32 cellular contexts compared by ENCODE assay signal in genomic region chr17:50045154-50045553, GRCh38. TPM values are rescaled to one million over a fixed set of nuclear protein-coding genes. Genes with fewer than 3 reads are reported as not detected.
A peak's percentile ranks its signal among the peaks of the same experiment; 100 is the strongest.
DNase-seq lines count a peak whose midpoint lies in the region; ATAC-seq and TF ChIP-seq lines count a peak whose summit lies in the region.
"Had no signal": no experiment of that assay in that cellular context is flagged by ENCODE, and none has a peak within 500 bp of the region (broad histone marks: within the 10 kb centered on the region; RNA-seq: fewer than 3 reads in every experiment).

No MANE protein-coding gene starts in this region.

- CTCF ChIA-PET in PC-3 (lab: Charles Lee) = no interaction called here

- BruUV-seq in PC-3 (replicated peaks; lab: Mats Ljungman, UMichigan) = no TSS peak

- no peak overlapping the region for H4K8ac ChIP-seq in neuronal stem cell (ENCODE audit: low read depth, low read length)
- H4K8ac ChIP-seq in trophoblast cell (ENCODE audit: low read depth, low read length) = no peak overlapping the region

- H3K27me3 Mint-ChIP-seq in activated naive CD8-positive, alpha-beta T cell treated with anti-CD3 and anti-CD28 coated beads for 36 hours = peaks cover 25% of the 10 kb centered on the region

- H3K9me3 Mint-ChIP-seq in activated naive CD8-positive, alpha-beta T cell treated with anti-CD3 and anti-CD28 coated beads for 36 hours = no peaks in the 10 kb centered on the region
- H3K9me3 Mint-ChIP-seq: activated CD8-positive, alpha-beta T cell treated with anti-CD3 and anti-CD28 coated beads for 36 hours had no signal

- H4K91ac ChIP-seq in neuronal stem cell (ENCODE audit: low read depth, low read length, poor library complexity) (no peak overlapping the region), trophoblast cell (ENCODE audit: low read depth, low read length) (no peak overlapping the region)

- H3K4me1 ChIP-seq in PC-3 (ENCODE audit: insufficient read depth, low read length) = peaks cover 67% of the 10 kb centered on the region
- peaks cover 0 to 23% (median 17%) of the 10 kb centered on the region in 12 donors for H3K4me1 ChIP-seq in heart left ventricle
- H3K4me1 ChIP-seq in neuronal stem cell (ENCODE audit: control insufficient read depth in 2 of 2, insufficient read depth in 1 of 2, low read depth in 1 of 2, low read length in 2 of 2) = peaks cover 7 to 11% of the 10 kb centered on the region in 2 donors
- H3K4me1 ChIP-seq in trophoblast cell (ENCODE audit: control insufficient read depth in 1 of 2, insufficient read depth in 2 of 2, low read length in 2 of 2) = peaks cover 16 to 20% of the 10 kb centered on the region in 2 experiments
- H3K4me1 ChIP-seq: HAP-1, testis had no signal

- peak overlapping the region; percentile 48 for H3K27ac ChIP-seq in PC-3 (ENCODE audit: low read length)
- H3K27ac ChIP-seq in heart left ventricle = no peak overlapping the region
- H3K27ac ChIP-seq in neuronal stem cell (replicated peaks; ENCODE audit: low read length) = no peak overlapping the region
- no peak overlapping the region for H3K27ac ChIP-seq in trophoblast cell (ENCODE audit: low read depth, low read length)
- H3K27ac ChIP-seq: BLaER1, colonic mucosa, foreskin keratinocyte, testis had no signal

- no peaks in the 10 kb centered on the region for H3K9me2 ChIP-seq in PC-3 (replicated peaks; ENCODE audit: low read length)

- TF ChIP-seq POLR2A in heart left ventricle (IDR thresholded peaks at IDR 0.05) = no peak

- H3K79me1 ChIP-seq in neuronal stem cell (ENCODE audit: low read depth, low read length) (no peaks in the 10 kb centered on the region), trophoblast cell (ENCODE audit: low read length) (peaks cover 2% of the 10 kb centered on the region)

- H2AK5ac ChIP-seq in neuronal stem cell (ENCODE audit: low read depth, low read length) (peak overlapping the region; percentile 26), trophoblast cell (ENCODE audit: low read length) (no peak overlapping the region)

- no peak overlapping the region for H3K4me3 Mint-ChIP-seq in activated naive CD8-positive, alpha-beta T cell treated with anti-CD3 and anti-CD28 coated beads for 36 hours
- H3K4me3 Mint-ChIP-seq: activated CD8-positive, alpha-beta T cell treated with anti-CD3 and anti-CD28 coated beads for 36 hours; brain; memory B cell; naive B cell had no signal

- H3K18ac ChIP-seq in neuronal stem cell (ENCODE audit: low read length) (peak overlapping the region; percentile 63), trophoblast cell (ENCODE audit: low read length) (no peak overlapping the region)

- H3K4me1 Mint-ChIP-seq in activated naive CD8-positive, alpha-beta T cell treated with anti-CD3 and anti-CD28 coated beads for 36 hours = peaks cover 6% of the 10 kb centered on the region
- H3K4me1 Mint-ChIP-seq: memory B cell, naive B cell had no signal

- H3K4me3 ChIP-seq in PC-3 (ENCODE audit: low read length) (no peak overlapping the region), heart left ventricle (no peak overlapping the region), neuronal stem cell (ENCODE audit: low read length in 2 of 2) (no peak overlapping the region), trophoblast cell (ENCODE audit: low read depth, low read length) (no peak overlapping the region)
- H3K4me3 ChIP-seq: BLaER1, colonic mucosa, HAP-1, testis had no signal

- no peak overlapping the region for H3K23ac ChIP-seq in neuronal stem cell (ENCODE audit: low read depth, low read length, poor library complexity)
- H3K23ac ChIP-seq in trophoblast cell (ENCODE audit: low read length) = no peak overlapping the region

- H3K9me3 ChIP-seq in PC-3 (ENCODE audit: low read length) = no peaks in the 10 kb centered on the region
- H3K9me3 ChIP-seq in heart left ventricle = no peaks in the 10 kb centered on the region
- no peaks in the 10 kb centered on the region for H3K9me3 ChIP-seq in neuronal stem cell (replicated peaks in 1 of 2; ENCODE audit: control insufficient read depth in 2 of 2, insufficient read depth in 1 of 2, low read depth in 1 of 2, low read length in 2 of 2)
- no peaks in the 10 kb centered on the region for H3K9me3 ChIP-seq in trophoblast cell (ENCODE audit: insufficient read depth, low read depth, low read length)
- H3K9me3 ChIP-seq: BLaER1, colonic mucosa, HAP-1, testis had no signal

- ATAC-seq in PC-3 = peak; percentile 11
- peak; percentile 22 to 51 (median 44) for ATAC-seq in heart left ventricle
- ATAC-seq in omental fat pad (ENCODE audit: low FRiP score) = no peak
- ATAC-seq: activated CD8-positive, alpha-beta T cell treated with anti-CD3 and anti-CD28 coated beads for 36 hours; foreskin keratinocyte had no signal

- H2BK5ac ChIP-seq in neuronal stem cell (ENCODE audit: low read length) (no peak overlapping the region), trophoblast cell (ENCODE audit: low read depth, low read length, poor library complexity) (no peak overlapping the region)

- peaks cover 2% of the 10 kb centered on the region for H3F3A ChIP-seq in PC-3 (ENCODE audit: low read length, unreplicated experiment)

- WGBS in heart left ventricle, 4 donors = 27 to 39% (median 34%) methylated on average over 3 to 4 of the region's 4 CpGs
- no CpG with 5 or more reads among the region's 4 CpGs for WGBS in neuronal stem cell (ENCODE audit: extremely low coverage in 2 of 2, insufficient read length in 2 of 2, insufficient replicate concordance in 1 of 2), 2 donors
- WGBS in trophoblast cell (ENCODE audit: extremely low coverage, insufficient coverage, insufficient read length) = no CpG with 5 or more reads among the region's 4 CpGs

- H3K27me3 ChIP-seq in PC-3 (ENCODE audit: low read length) = no peaks in the 10 kb centered on the region
- H3K27me3 ChIP-seq in heart left ventricle = no peaks in the 10 kb centered on the region
- no peaks in the 10 kb centered on the region for H3K27me3 ChIP-seq in neuronal stem cell (ENCODE audit: control insufficient read depth in 3 of 3, insufficient read depth in 3 of 3, low read depth in 1 of 3, low read length in 3 of 3)
- no peaks in the 10 kb centered on the region for H3K27me3 ChIP-seq in trophoblast cell (ENCODE audit: insufficient read depth, low read length)
- H3K27me3 ChIP-seq: BLaER1, colonic mucosa, foreskin keratinocyte, testis had no signal

- POLR2A ChIA-PET in PC-3 (lab: Charles Lee; ENCODE audit: unreplicated experiment) = no interaction called here

- TF ChIP-seq CTCF in PC-3 (conservative IDR thresholded peaks at IDR 0.05; ENCODE audit: low read depth, low read length) = no peak
- TF ChIP-seq CTCF in heart left ventricle (IDR thresholded peaks at IDR 0.05) = no peak
- no peak for TF ChIP-seq CTCF in omental fat pad (IDR thresholded peaks at IDR 0.05)

- H2BK120ac ChIP-seq in neuronal stem cell (ENCODE audit: low read depth, low read length) (no peak overlapping the region), trophoblast cell (ENCODE audit: insufficient read depth, low read length, poor library complexity) (no peak overlapping the region)

- H3K79me2 ChIP-seq in PC-3 (ENCODE audit: low read length) = no peaks in the 10 kb centered on the region
- peaks cover 1% of the 10 kb centered on the region for H3K79me2 ChIP-seq in trophoblast cell (ENCODE audit: control insufficient read depth, insufficient read depth, low read length, poor library complexity)

- H2AFZ ChIP-seq in PC-3 (ENCODE audit: low read length) (peak overlapping the region; percentile 19; the same call in 1 of the 2 replicates), neuronal stem cell (ENCODE audit: low read length) (no peak overlapping the region), trophoblast cell (ENCODE audit: insufficient read depth, low read length, poor library complexity) (no peak overlapping the region)

- no peaks in the 10 kb centered on the region for H3K36me3 ChIP-seq in PC-3 (ENCODE audit: low read depth, low read length)
- H3K36me3 ChIP-seq in heart left ventricle = no peaks in the 10 kb centered on the region
- H3K36me3 ChIP-seq in neuronal stem cell (replicated peaks in 1 of 2; ENCODE audit: control insufficient read depth in 2 of 2, insufficient read depth in 2 of 2, low read length in 2 of 2) = no peaks in the 10 kb centered on the region
- no peaks in the 10 kb centered on the region for H3K36me3 ChIP-seq in trophoblast cell (ENCODE audit: control insufficient read depth in 1 of 2, insufficient read depth in 2 of 2, low read length in 2 of 2)
- H3K36me3 ChIP-seq: BLaER1, colonic mucosa, HAP-1 had no signal

- H3K4me2 ChIP-seq in PC-3 (ENCODE audit: low read length) (no peak overlapping the region), neuronal stem cell (ENCODE audit: insufficient read depth, low read length, poor library complexity, severe bottlenecking) (no peak overlapping the region), trophoblast cell (ENCODE audit: low read length) (no peak overlapping the region)
- H3K4me2 ChIP-seq: BLaER1 had no signal

- H3K9ac ChIP-seq in PC-3 (ENCODE audit: low read length) (no peak overlapping the region; the same call in 1 of the 2 replicates), neuronal stem cell (ENCODE audit: low read depth, low read length, poor library complexity) (no peak overlapping the region), trophoblast cell (ENCODE audit: low read length) (no peak overlapping the region)
- H3K9ac ChIP-seq: BLaER1 had no signal

- no peaks in the 10 kb centered on the region for H3K36me3 Mint-ChIP-seq in activated naive CD8-positive, alpha-beta T cell treated with anti-CD3 and anti-CD28 coated beads for 36 hours
- H3K36me3 Mint-ChIP-seq: brain, memory B cell, naive B cell had no signal

- H2BK15ac ChIP-seq in neuronal stem cell (ENCODE audit: low read length) = no peak overlapping the region

- H2BK12ac ChIP-seq in neuronal stem cell (ENCODE audit: low read length) (no peak overlapping the region), trophoblast cell (ENCODE audit: low read length) (no peak overlapping the region)

- intact Hi-C loops in PC-3 (cut with micrococcal nuclease) (no loop called here), heart left ventricle (cut with DNase I) (no loop called here)

- in situ Hi-C loops in Caki2 (cut with HindIII; ENCODE audit: low pct_unique_long_range_greater_than_20kb, low sequenced_read_pairs) = no loop called here

- no peak overlapping the region for H4K12ac ChIP-seq in trophoblast cell (ENCODE audit: low read depth, low read length)

- DNase-seq in Caki2 (ENCODE audit: low read depth) = peak; percentile 68
- DNase-seq in PC-3 = peak; percentile 65
- DNase-seq in heart left ventricle = peak in 1 of 5 donors; percentile 37
- no peak for DNase-seq in neuronal stem cell (ENCODE audit: low spot score)
- no peak for DNase-seq in activated naive CD8-positive, alpha-beta T cell treated with anti-CD3 and anti-CD28 coated beads for 36 hours
- no peak for DNase-seq in trophoblast cell
- DNase-seq in omental fat pad (ENCODE audit: low spot score) = no peak
- DNase-seq in EL = no peak
- DNase-seq: activated CD4-positive, CD25-positive, alpha-beta regulatory T cell; activated CD8-positive, alpha-beta T cell treated with anti-CD3 and anti-CD28 coated beads for 36 hours; activated gamma-delta T cell treated with Interleukin-2 at 50 U/mL for 16 hours; colonic mucosa; effector memory CD4-positive, alpha-beta T cell; foreskin keratinocyte; hypothalamus; Kasumi-1; naive B cell; NCI-H1092 treated with DMSO at 0.1 percent for 48 hours; NCI-H2029 treated with DMSO at 0.1 percent for 48 hours; NCI-H345; NCI-H774; nucleus accumbens; retina; SIG-M5; stimulated activated CD4-positive, alpha-beta T cell treated with anti-CD3 and anti-CD28 coated beads, Interleukin-12 subunit alpha, Interleukin-12 subunit beta, amount 100 ng/mL, for 4 hours; stimulated activated CD4-positive, alpha-beta T cell treated with anti-CD3 and anti-CD28 coated beads, Interleukin-4, amount 100 ng/mL, for 24 hours; stimulated activated naive CD4-positive, alpha-beta T cell; testis had no signal

- H3K27ac Mint-ChIP-seq in activated naive CD8-positive, alpha-beta T cell treated with anti-CD3 and anti-CD28 coated beads for 36 hours = no peak overlapping the region
- H3K27ac Mint-ChIP-seq: activated CD8-positive, alpha-beta T cell treated with anti-CD3 and anti-CD28 coated beads for 36 hours; brain; memory B cell had no signal

- H3K4ac ChIP-seq in neuronal stem cell (ENCODE audit: low read length) (no peak overlapping the region), trophoblast cell (ENCODE audit: low read depth, low read length) (no peak overlapping the region)

- H4K20me1 ChIP-seq in PC-3 (ENCODE audit: low read length) = no peaks in the 10 kb centered on the region
- H4K20me1 ChIP-seq: BLaER1 had no signal

- H3K14ac ChIP-seq in neuronal stem cell (ENCODE audit: low read length) (no peak overlapping the region), trophoblast cell (ENCODE audit: low read length) (no peak overlapping the region)

RNA-seq across cellular contexts. Expression of gene ITGA3, which starts 10.8 kb away (rescaled TPM):
- total RNA-seq in Caki2 (2014; rRNA removed; shearing (Covaris generic); ENCODE audit: low replicate concordance) = 419 and 501 TPM in 2 replicates
- total RNA-seq in PC-3 (2014; rRNA removed) = 598 and 763 TPM in 2 replicates
- total RNA-seq in heart left ventricle = 10 to 100 TPM; 18.4 to 71.2 (median 23.6) TPM
- polyA plus RNA-seq in heart left ventricle = 10 to 100 TPM; 16.8 to 72.9 TPM
- 8.3 TPM for polyA plus RNA-seq in neuronal stem cell (2013, experiment 1 of 2)
- 6.8 TPM for polyA plus RNA-seq in neuronal stem cell (2013, experiment 2 of 2)
- total RNA-seq in activated naive CD8-positive, alpha-beta T cell treated with anti-CD3 and anti-CD28 coated beads for 36 hours = 1 to 10 TPM; 3.7 to 5.1 TPM
- 63.3 and 65.7 TPM in 2 replicates for polyA plus RNA-seq in trophoblast cell (2013)
- 10 to 100 TPM; 28.5 to 99.8 (median 41.2) TPM for total RNA-seq in omental fat pad

RNA-seq across cellular contexts. Expression of gene PDK2, which starts 50.0 kb away (rescaled TPM):
- total RNA-seq in Caki2 (2014; rRNA removed; shearing (Covaris generic); ENCODE audit: low replicate concordance) = 17.8 and 58.4 TPM in 2 replicates
- total RNA-seq in PC-3 (2014; rRNA removed) (31.9 and 37.6 TPM in 2 replicates), heart left ventricle (100 to 1,000 TPM; 142 to 490 (median 200) TPM), omental fat pad (10 to 100 TPM; 42.2 to 72.7 (median 50.7) TPM)
- polyA plus RNA-seq in heart left ventricle = 100 to 1,000 TPM; 125 to 173 TPM
- 40.5 TPM for polyA plus RNA-seq in neuronal stem cell (2013, experiment 1 of 2)
- 39.2 TPM for polyA plus RNA-seq in neuronal stem cell (2013, experiment 2 of 2)
- total RNA-seq in activated naive CD8-positive, alpha-beta T cell treated with anti-CD3 and anti-CD28 coated beads for 36 hours = 10 to 100 TPM in 1 of 2 experiments, 1 to 10 TPM in 1; 9.4 to 12.9 TPM
- polyA plus RNA-seq in trophoblast cell (2013) = 16.1 and 16.2 TPM in 2 replicates

RNA-seq across cellular contexts. Expression of gene DLX3, which starts 50.1 kb away (rescaled TPM):
- total RNA-seq in Caki2 (2014; rRNA removed; shearing (Covaris generic); ENCODE audit: low replicate concordance) = not detected in 2 replicates
- 0.18 and 0.23 TPM in 2 replicates for total RNA-seq in PC-3 (2014; rRNA removed)
- total RNA-seq in heart left ventricle = under 1 TPM in 3 of 9 donors, not detected in 6; 0.09 to 0.61 (median 0.12) TPM
- under 1 TPM; 0.08 TPM for polyA plus RNA-seq in heart left ventricle
- 1.2 TPM for polyA plus RNA-seq in neuronal stem cell (2013, experiment 1 of 2)
- 1.1 TPM for polyA plus RNA-seq in neuronal stem cell (2013, experiment 2 of 2)
- under 1 TPM; 0.16 to 0.19 TPM for total RNA-seq in activated naive CD8-positive, alpha-beta T cell treated with anti-CD3 and anti-CD28 coated beads for 36 hours
- polyA plus RNA-seq in trophoblast cell (2013) = 113 and 120 TPM in 2 replicates
- total RNA-seq in omental fat pad = under 1 TPM in 1 of 4 donors, not detected in 3; 0.28 TPM
- total RNA-seq: activated CD8-positive, alpha-beta T cell treated with anti-CD3 and anti-CD28 coated beads for 36 hours had no signal

Comparison
In these comparisons a context has a peak if more than half of its experiments do, and no peak if none do; other contexts are left out.
1. DNase-seq: peak in Caki2 (single experiment) and PC-3 (single experiment); none in neuronal stem cell (single experiment), activated naive CD8-positive, alpha-beta T cell treated with anti-CD3 and anti-CD28 coated beads for 36 hours (single experiment), trophoblast cell (0 of 2), omental fat pad (single experiment) and EL (single experiment).